In genomic region chr2:97869722-97870346, GRCh38 we compare ENCODE assay signal across 11 cellular contexts.
DNase-seq lines count a peak whose midpoint lies in the region; ATAC-seq and TF ChIP-seq lines count a peak whose summit lies in the region.
"Had no signal": no experiment of that assay in that cellular context is flagged by ENCODE, and none has a peak within 500 bp of the region (broad histone marks: within the 10 kb centered on the region; RNA-seq: fewer than 3 reads in every experiment).

No MANE protein-coding gene starts in this region.

- H3K4me3 Mint-ChIP-seq in MCF 10A (ENCODE audit: unreplicated experiment) = peak overlapping the region; percentile 44

- ATAC-seq in left lobe of liver (peak; percentile 64), thoracic aorta (ENCODE audit: insufficient number of reproducible peaks, low FRiP score, low read depth) (no peak)

- peaks cover 0 to 19% of the 10 kb centered on the region in 2 donors for H3K4me1 ChIP-seq in breast epithelium
- H3K4me1 ChIP-seq in thoracic aorta (ENCODE audit: control insufficient read depth in 1 of 2, low read depth in 2 of 2) = peaks cover 30 to 42% of the 10 kb centered on the region in 2 donors

- H3K27ac ChIP-seq in breast epithelium (peak overlapping the region in 1 of 2 donors; percentile 39), thoracic aorta (peak overlapping the region; percentile 57 to 58)

- H3K36me3 Mint-ChIP-seq in MCF 10A (ENCODE audit: insufficient read depth, unreplicated experiment) = no peaks in the 10 kb centered on the region

- peaks cover under 1% of the 10 kb centered on the region for H3K9me3 Mint-ChIP-seq in MCF 10A (ENCODE audit: unreplicated experiment)

- CTCF ChIA-PET in MCF 10A (lab: Yijun Ruan, JAX) = interaction anchor here (0.6 to 1.7 kb wide), 5 partner anchors 63 to 515 kb away, joined by 3 to 11 read pairs (median 3); no protein-coding TSS in a partner anchor

- H3K9me3 ChIP-seq in breast epithelium = no peaks in the 10 kb centered on the region
- no peaks in the 10 kb centered on the region for H3K9me3 ChIP-seq in thoracic aorta

- no peak overlapping the region for H3K4me3 ChIP-seq in breast epithelium
- peak overlapping the region; percentile 30 for H3K4me3 ChIP-seq in WI38 (ENCODE audit: low read depth, low read length)
- H3K4me3 ChIP-seq in thoracic aorta = no peak overlapping the region

- POLR2A ChIA-PET in MCF 10A (lab: Yijun Ruan, JAX) = interaction anchor here (0.6 to 3.3 kb wide), 18 partner anchors 10 to 328 kb away, joined by 3 to 14 read pairs (median 3); partner anchors contain the start of gene TMEM131

- intact Hi-C loops in MCF 10A (cut with micrococcal nuclease) (loop anchor here (1.0 to 5.0 kb wide), 4 partner anchors 63 to 217 kb away; partner anchors contain the start of gene VWA3B), breast epithelium (cut with DNase I; ENCODE audit: low total_unique reads) (no loop called here)

- H3K27me3 ChIP-seq in breast epithelium (no peaks in the 10 kb centered on the region), thoracic aorta (replicated peaks; ENCODE audit: insufficient read depth) (no peaks in the 10 kb centered on the region)

- no peak for TF ChIP-seq CTCF in MCF 10A (IDR thresholded peaks at IDR 0.05; ENCODE audit: unreplicated experiment)
- no peak for TF ChIP-seq CTCF in breast epithelium (IDR thresholded peaks at IDR 0.05)
- TF ChIP-seq CTCF in WI38 (IDR thresholded peaks at IDR 0.05; ENCODE audit: low read depth, low read length) = no peak
- TF ChIP-seq CTCF in thoracic aorta (IDR thresholded peaks at IDR 0.05) = no peak

- no peaks in the 10 kb centered on the region for H3K27me3 Mint-ChIP-seq in MCF 10A (ENCODE audit: insufficient read depth, unreplicated experiment)

- no peak for TF ChIP-seq POLR2A in breast epithelium (IDR thresholded peaks at IDR 0.05)

- BruUV-seq in MCF 10A (replicated peaks; lab: Mats Ljungman, UMichigan) = TSS peak; percentile 79

- H3K27ac Mint-ChIP-seq in MCF 10A (ENCODE audit: low read depth, unreplicated experiment) = peak overlapping the region; percentile 70

- no peak for DNase-seq in MCF 10A (ENCODE audit: unreplicated experiment)
- DNase-seq in breast epithelium (ENCODE audit: low spot score in 2 of 2) = no peak
- DNase-seq in left lobe of liver (ENCODE audit: low spot score) = no peak
- no peak for DNase-seq in thoracic aorta (ENCODE audit: low spot score)
- no peak for DNase-seq in activated naive CD4-positive, alpha-beta T cell treated with anti-CD3 and anti-CD28 coated beads, Interleukin-2, amount 50 U/mL, for 16 hours
- no peak for DNase-seq in NOMO-1 treated with DMSO at 0.1 percent for 48 hours (lab: John Stamatoyannopoulos, UW; ENCODE audit: unreplicated experiment)
- no peak for DNase-seq in NOMO-1 treated with dmso at 0.1 percent for 144 hours (lab: John Stamatoyannopoulos, UW; ENCODE audit: unreplicated experiment)
- DNase-seq: NCI-H774; stimulated activated CD4-positive, alpha-beta T cell treated with anti-CD3 and anti-CD28 coated beads, Interleukin-4, amount 100 ng/mL, for 1 hour; T-helper 9 cell had no signal

- no peaks in the 10 kb centered on the region for H3K36me3 ChIP-seq in breast epithelium
- H3K36me3 ChIP-seq in thoracic aorta = no peaks in the 10 kb centered on the region

- H3K4me1 Mint-ChIP-seq in MCF 10A (ENCODE audit: insufficient read depth, unreplicated experiment) = peaks cover 26% of the 10 kb centered on the region
